In the genomic region with DNA sequence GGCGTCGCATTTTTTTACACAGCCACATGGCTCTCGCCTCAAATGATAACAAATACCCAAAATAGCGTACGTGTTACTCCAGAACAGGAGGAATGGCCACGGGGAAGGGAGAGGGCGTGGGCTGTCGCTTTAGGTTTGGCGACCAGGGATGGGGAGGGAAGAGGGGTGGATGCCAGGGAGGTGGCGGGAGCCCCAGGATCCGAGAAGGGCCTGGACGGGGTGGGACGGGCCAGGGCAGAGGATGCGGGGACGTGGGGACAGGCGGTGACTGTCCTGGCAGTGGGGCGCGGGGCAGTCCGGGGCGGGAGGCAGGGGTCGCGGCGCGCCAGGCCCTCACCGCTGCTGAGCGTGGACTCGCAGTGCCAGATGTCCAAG, we compare ENCODE assay signal across 7 cellular contexts. TPM values are rescaled to one million over a fixed set of nuclear protein-coding genes. Genes with fewer than 3 reads are reported as not detected.
DNase-seq lines count a peak whose midpoint lies in the region; ATAC-seq and TF ChIP-seq lines count a peak whose summit lies in the region.

No MANE protein-coding gene starts in this region.

- H3K4me1 Mint-ChIP-seq in central memory CD8-positive, alpha-beta T cell, result no peaks in the 10 kb centered on the region

- H3K4me1 ChIP-seq in left lung, result no peaks in the 10 kb centered on the region
- H3K4me1 ChIP-seq in testis, result no peaks in the 10 kb centered on the region

- peak overlapping the region; percentile 18 to 69 for H3K27ac ChIP-seq in left lung
- peak overlapping the region; percentile 68 to 74 for H3K27ac ChIP-seq in testis

- intact Hi-C loops in left lung (cut with DNase I) (no loop called here), testis (cut with DNase I; ENCODE audit: low total_unique reads) (no loop called here)

- H3K4me3 Mint-ChIP-seq in central memory CD8-positive, alpha-beta T cell, result peak overlapping the region; percentile 36

- no peak for ATAC-seq in central memory CD8-positive, alpha-beta T cell (replicated peaks; ENCODE audit: extremely low read depth, poor library complexity, severe bottlenecking)
- ATAC-seq in left lung (no peak), HG03045 (IDR thresholded peaks at IDR 0.05; ENCODE audit: unreplicated experiment) (no peak), HG02885 (IDR thresholded peaks at IDR 0.05; ENCODE audit: poor library complexity, unreplicated experiment) (no peak)

- H3K36me3 Mint-ChIP-seq in central memory CD8-positive, alpha-beta T cell (ENCODE audit: insufficient read depth), result no peaks in the 10 kb centered on the region

- no peak for TF ChIP-seq CTCF in left lung (IDR thresholded peaks at IDR 0.05)
- TF ChIP-seq CTCF in testis (IDR thresholded peaks at IDR 0.05), result no peak

- peaks cover 12% of the 10 kb centered on the region for H3K27me3 Mint-ChIP-seq in central memory CD8-positive, alpha-beta T cell

- 1% methylated on average over 16 of the region's 27 CpGs for WGBS in testis, 2 donors

- H3K4me3 ChIP-seq in MG63 (peak overlapping the region; percentile 58), left lung (peak overlapping the region; percentile 41 to 43), testis (peak overlapping the region; percentile 53 to 70)

- H3K27me3 ChIP-seq in MG63 (no peaks in the 10 kb centered on the region), left lung (peaks cover 8 to 34% of the 10 kb centered on the region in 2 donors), testis (no peaks in the 10 kb centered on the region)

- no peak for DNase-seq in MG63
- DNase-seq in central memory CD8-positive, alpha-beta T cell (ENCODE audit: low spot score in 2 of 2), result no peak
- peak in 1 of 2 donors; percentile 58 for DNase-seq in left lung
- DNase-seq in testis, result no peak
- no peak for DNase-seq in NCI-H146 (lab: John Stamatoyannopoulos, UW)

- H3K9me3 Mint-ChIP-seq in central memory CD8-positive, alpha-beta T cell, result peaks cover 7% of the 10 kb centered on the region

- H3K36me3 ChIP-seq in MG63, result no peaks in the 10 kb centered on the region
- no peaks in the 10 kb centered on the region for H3K36me3 ChIP-seq in left lung
- H3K36me3 ChIP-seq in testis (ENCODE audit: low read depth, missing control alignments), result no peaks in the 10 kb centered on the region

- no peak for TF ChIP-seq POLR2A in testis (IDR thresholded peaks at IDR 0.05)

- H3K9me3 ChIP-seq in MG63 (no peaks in the 10 kb centered on the region), left lung (no peaks in the 10 kb centered on the region), testis (no peaks in the 10 kb centered on the region)

- no peak overlapping the region for H3K27ac Mint-ChIP-seq in central memory CD8-positive, alpha-beta T cell (ENCODE audit: low read depth)

RNA-seq across cellular contexts. Expression of gene TMEM47, which starts 0.6 kb away (rescaled TPM):
- 4.3 and 5.7 TPM in 2 replicates for total RNA-seq in MG63 (2014; rRNA removed; shearing (Covaris generic); ENCODE audit: low replicate concordance)
- total RNA-seq in left lung (10 to 100 TPM; 20.0 to 23.5 TPM), testis (10 to 100 TPM in 1 of 2 donors, 1 to 10 TPM in 1; 6.6 to 12.7 TPM)
- polyA plus RNA-seq in testis (ENCODE audit: insufficient read depth, low read depth, low replicate concordance), result 11.3 TPM
